ENCODE assay signal across 8 cellular contexts in genomic region chr6:24547243-24547642, GRCh38. TPM values are rescaled to one million over a fixed set of nuclear protein-coding genes. Genes with fewer than 3 reads are reported as not detected.
DNase-seq lines count a peak whose midpoint lies in the region; TF ChIP-seq lines count a peak whose summit lies in the region.

No MANE protein-coding gene starts in this region.

- H3K27me3 ChIP-seq in colonic mucosa = no peaks in the 10 kb centered on the region

- no peaks in the 10 kb centered on the region for H3K36me3 ChIP-seq in colonic mucosa

- no peak for TF ChIP-seq CTCF in colonic mucosa (IDR thresholded peaks at IDR 0.05)

- H3K4me3 ChIP-seq in colonic mucosa = no peak overlapping the region

- H3K9me3 ChIP-seq in colonic mucosa = no peaks in the 10 kb centered on the region

- no peaks in the 10 kb centered on the region for H3K4me1 ChIP-seq in colonic mucosa

- peak; percentile 68 for DNase-seq in NCI-H748 (lab: John Stamatoyannopoulos, UW; ENCODE audit: unreplicated experiment)
- DNase-seq in NCI-H748 treated with DMSO at 0.1 percent for 48 hours (lab: John Stamatoyannopoulos, UW) = no peak
- DNase-seq in RPMI8226 = peak; percentile 30
- peak; percentile 60 for DNase-seq in amniotic epithelial cell (ENCODE audit: low read depth)
- DNase-seq in stimulated activated CD8-positive, alpha-beta memory T cell treated with anti-CD3 and anti-CD28 coated beads, Interleukin-7, amount 100 ng/mL, for 4 hours (ENCODE audit: low read depth in 2 of 2) = peak; percentile 8 to 25
- DNase-seq in DMS153 (lab: John Stamatoyannopoulos, UW) = no peak
- no peak for DNase-seq in colonic mucosa
- DNase-seq in NCI-H2107 treated with DMSO at 0.1 percent for 48 hours (lab: John Stamatoyannopoulos, UW; ENCODE audit: unreplicated experiment) = no peak

- H3K27ac ChIP-seq in colonic mucosa = no peak overlapping the region

- intact Hi-C loops in colonic mucosa (cut with DNase I) = no loop called here

- no peak overlapping the region for H3K9ac ChIP-seq in colonic mucosa (ENCODE audit: low read depth in 2 of 2, low read length in 2 of 2)

RNA-seq across cellular contexts. Expression of gene ALDH5A1, which starts 52.5 kb away (rescaled TPM):
- 10 to 100 TPM; 12.2 to 16.4 TPM for total RNA-seq in colonic mucosa

RNA-seq across cellular contexts. Expression of gene GPLD1, which starts 57.9 kb away (rescaled TPM):
- total RNA-seq in colonic mucosa = under 1 TPM; 0.84 to 0.88 TPM

Comparison
In these comparisons a context has a peak if more than half of its experiments do, and no peak if none do; other contexts are left out.
1. DNase-seq: peak in NCI-H748 (single experiment), RPMI8226 (single experiment), amniotic epithelial cell (single experiment) and stimulated activated CD8-positive, alpha-beta memory T cell treated with anti-CD3 and anti-CD28 coated beads, Interleukin-7, amount 100 ng/mL, for 4 hours (2 of 2); none in NCI-H748 treated with DMSO at 0.1 percent for 48 hours (single experiment), DMS153 (single experiment), colonic mucosa (single experiment) and NCI-H2107 treated with DMSO at 0.1 percent for 48 hours (single experiment).